ENCODE assay signal across 24 cellular contexts in genomic region chr13:55084630-55085029, GRCh38.
"Had no signal": no experiment of that assay in that cellular context is flagged by ENCODE, and none has a peak within 500 bp of the region (broad histone marks: within the 10 kb centered on the region; RNA-seq: fewer than 3 reads in every experiment).

No MANE protein-coding gene starts in this region.

- H3K27me3 ChIP-seq: dorsolateral prefrontal cortex, esophagus muscularis mucosa, gastrocnemius medialis, heart right ventricle, left lung had no signal

- H3K4me1 Mint-ChIP-seq: mesothelial cell of epicardium, naive B cell had no signal

- H3K27ac Mint-ChIP-seq: mesothelial cell of epicardium, naive B cell had no signal

- H3K27ac ChIP-seq: coronary artery, dorsolateral prefrontal cortex, esophagus muscularis mucosa, gastrocnemius medialis, heart right ventricle, left lung, lower lobe of right lung had no signal

- H3K36me3 Mint-ChIP-seq: naive B cell had no signal

- H3K4me3 ChIP-seq: coronary artery, dorsolateral prefrontal cortex, esophagus muscularis mucosa, gastrocnemius medialis, heart right ventricle, left lung, lower lobe of right lung, mucosa of descending colon had no signal

- H3K4me3 Mint-ChIP-seq: mesothelial cell of epicardium, naive B cell had no signal

- H3K27me3 Mint-ChIP-seq: naive B cell had no signal

- H3K36me3 ChIP-seq: esophagus muscularis mucosa, gastrocnemius medialis, heart right ventricle, left lung, lower lobe of right lung had no signal

- ATAC-seq: gastrocnemius medialis, heart right ventricle, left cardiac atrium, left lung, left ventricle myocardium superior, lower lobe of right lung, mucosa of descending colon had no signal

- H3K4me1 ChIP-seq: esophagus muscularis mucosa, gastrocnemius medialis, heart right ventricle, left lung, lower lobe of right lung had no signal

- H3K9me3 ChIP-seq: esophagus muscularis mucosa, gastrocnemius medialis, left lung, lower lobe of right lung had no signal

- FAIRE-seq: colon, endothelial cell of umbilical vein, islet of Langerhans, keratinocyte had no signal

- DNase-seq: dermis blood vessel endothelial cell; dorsolateral prefrontal cortex; effector CD4-positive, alpha-beta T cell; effector memory CD4-positive, alpha-beta T cell; foreskin melanocyte; gastrocnemius medialis; glutamatergic neuron; head of caudate nucleus; heart right ventricle; hippocampal formation; left cardiac atrium; left lung; left ventricle myocardium superior; lower lobe of right lung; mesenchymal stem cell; mucosa of descending colon; naive B cell had no signal
